1 cellular context compared by ENCODE assay signal in the genomic region with DNA sequence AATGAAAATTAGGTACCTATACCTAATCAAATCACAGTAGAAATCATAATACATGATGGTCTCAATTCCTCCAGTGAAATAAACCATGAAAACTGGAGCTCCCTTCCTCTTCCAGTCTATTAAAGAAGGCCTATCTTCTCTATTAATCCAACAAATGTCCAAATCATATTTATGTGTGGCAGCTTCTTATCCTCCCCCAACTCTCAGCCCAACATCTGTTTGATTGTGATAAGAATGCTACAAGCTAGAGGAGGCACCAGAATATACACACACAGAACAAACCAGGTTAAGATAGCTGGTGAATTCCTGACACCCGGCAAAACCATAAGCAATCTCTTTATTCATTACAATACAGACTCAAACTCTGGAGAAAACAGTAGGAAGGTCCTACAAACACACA.
TF ChIP-seq lines count a peak whose summit lies in the region.

No MANE protein-coding gene starts in this region.

TF ChIP-seq in K562, 482 proteins besides CTCF, POLR2A, EP300 and RAD21 (continued from another document and continues in another):
- TF ChIP-seq, protein P1, sequence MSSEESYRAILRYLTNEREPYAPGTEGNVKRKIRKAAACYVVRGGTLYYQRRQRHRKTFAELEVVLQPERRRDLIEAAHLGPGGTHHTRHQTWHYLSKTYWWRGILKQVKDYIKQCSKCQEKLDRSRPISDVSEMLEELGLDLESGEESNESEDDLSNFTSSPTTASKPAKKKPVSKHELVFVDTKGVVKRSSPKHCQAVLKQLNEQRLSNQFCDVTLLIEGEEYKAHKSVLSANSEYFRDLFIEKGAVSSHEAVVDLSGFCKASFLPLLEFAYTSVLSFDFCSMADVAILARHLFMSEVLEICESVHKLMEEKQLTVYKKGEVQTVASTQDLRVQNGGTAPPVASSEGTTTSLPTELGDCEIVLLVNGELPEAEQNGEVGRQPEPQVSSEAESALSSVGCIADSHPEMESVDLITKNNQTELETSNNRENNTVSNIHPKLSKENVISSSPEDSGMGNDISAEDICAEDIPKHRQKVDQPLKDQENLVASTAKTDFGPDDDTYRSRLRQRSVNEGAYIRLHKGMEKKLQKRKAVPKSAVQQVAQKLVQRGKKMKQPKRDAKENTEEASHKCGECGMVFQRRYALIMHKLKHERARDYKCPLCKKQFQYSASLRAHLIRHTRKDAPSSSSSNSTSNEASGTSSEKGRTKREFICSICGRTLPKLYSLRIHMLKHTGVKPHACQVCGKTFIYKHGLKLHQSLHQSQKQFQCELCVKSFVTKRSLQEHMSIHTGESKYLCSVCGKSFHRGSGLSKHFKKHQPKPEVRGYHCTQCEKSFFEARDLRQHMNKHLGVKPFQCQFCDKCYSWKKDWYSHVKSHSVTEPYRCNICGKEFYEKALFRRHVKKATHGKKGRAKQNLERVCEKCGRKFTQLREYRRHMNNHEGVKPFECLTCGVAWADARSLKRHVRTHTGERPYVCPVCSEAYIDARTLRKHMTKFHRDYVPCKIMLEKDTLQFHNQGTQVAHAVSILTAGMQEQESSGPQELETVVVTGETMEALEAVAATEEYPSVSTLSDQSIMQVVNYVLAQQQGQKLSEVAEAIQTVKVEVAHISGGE (CRISPR knock-in tag; IDR thresholded peaks at IDR 0.05) = peak in 1 of 3 experiments; percentile 43; a peak in 1 of 6 replicates
- TF ChIP-seq TCF3 (CRISPR knock-in tag; IDR thresholded peaks at IDR 0.05) = peak; percentile 93
- TF ChIP-seq SMAD4 (CRISPR knock-in tag; conservative IDR thresholded peaks at IDR 0.05) = peak; percentile 38; the same call in 1 of the 2 replicates
- TF ChIP-seq ZNF551 (CRISPR knock-in tag; IDR thresholded peaks at IDR 0.05) = no peak
- TF ChIP-seq FOXA3 (CRISPR knock-in tag; conservative IDR thresholded peaks at IDR 0.05 in 1 of 2, IDR thresholded peaks at IDR 0.05 in 1 of 2) = 0 out of 4 replicates have a peak, but pooled peaks of 1 of the 2 experiments have one; percentile 31
- TF ChIP-seq TBL1XR1 (IDR thresholded peaks at IDR 0.05; ENCODE audit: low read length in 2 of 2) = peak in 1 of 2 experiments; percentile 74; a peak in 2 of 4 replicates
- TF ChIP-seq, protein P2, sequence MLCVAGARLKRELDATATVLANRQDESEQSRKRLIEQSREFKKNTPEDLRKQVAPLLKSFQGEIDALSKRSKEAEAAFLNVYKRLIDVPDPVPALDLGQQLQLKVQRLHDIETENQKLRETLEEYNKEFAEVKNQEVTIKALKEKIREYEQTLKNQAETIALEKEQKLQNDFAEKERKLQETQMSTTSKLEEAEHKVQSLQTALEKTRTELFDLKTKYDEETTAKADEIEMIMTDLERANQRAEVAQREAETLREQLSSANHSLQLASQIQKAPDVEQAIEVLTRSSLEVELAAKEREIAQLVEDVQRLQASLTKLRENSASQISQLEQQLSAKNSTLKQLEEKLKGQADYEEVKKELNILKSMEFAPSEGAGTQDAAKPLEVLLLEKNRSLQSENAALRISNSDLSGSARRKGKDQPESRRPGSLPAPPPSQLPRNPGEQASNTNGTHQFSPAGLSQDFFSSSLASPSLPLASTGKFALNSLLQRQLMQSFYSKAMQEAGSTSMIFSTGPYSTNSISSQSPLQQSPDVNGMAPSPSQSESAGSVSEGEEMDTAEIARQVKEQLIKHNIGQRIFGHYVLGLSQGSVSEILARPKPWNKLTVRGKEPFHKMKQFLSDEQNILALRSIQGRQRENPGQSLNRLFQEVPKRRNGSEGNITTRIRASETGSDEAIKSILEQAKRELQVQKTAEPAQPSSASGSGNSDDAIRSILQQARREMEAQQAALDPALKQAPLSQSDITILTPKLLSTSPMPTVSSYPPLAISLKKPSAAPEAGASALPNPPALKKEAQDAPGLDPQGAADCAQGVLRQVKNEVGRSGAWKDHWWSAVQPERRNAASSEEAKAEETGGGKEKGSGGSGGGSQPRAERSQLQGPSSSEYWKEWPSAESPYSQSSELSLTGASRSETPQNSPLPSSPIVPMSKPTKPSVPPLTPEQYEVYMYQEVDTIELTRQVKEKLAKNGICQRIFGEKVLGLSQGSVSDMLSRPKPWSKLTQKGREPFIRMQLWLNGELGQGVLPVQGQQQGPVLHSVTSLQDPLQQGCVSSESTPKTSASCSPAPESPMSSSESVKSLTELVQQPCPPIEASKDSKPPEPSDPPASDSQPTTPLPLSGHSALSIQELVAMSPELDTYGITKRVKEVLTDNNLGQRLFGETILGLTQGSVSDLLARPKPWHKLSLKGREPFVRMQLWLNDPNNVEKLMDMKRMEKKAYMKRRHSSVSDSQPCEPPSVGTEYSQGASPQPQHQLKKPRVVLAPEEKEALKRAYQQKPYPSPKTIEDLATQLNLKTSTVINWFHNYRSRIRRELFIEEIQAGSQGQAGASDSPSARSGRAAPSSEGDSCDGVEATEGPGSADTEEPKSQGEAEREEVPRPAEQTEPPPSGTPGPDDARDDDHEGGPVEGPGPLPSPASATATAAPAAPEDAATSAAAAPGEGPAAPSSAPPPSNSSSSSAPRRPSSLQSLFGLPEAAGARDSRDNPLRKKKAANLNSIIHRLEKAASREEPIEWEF (CRISPR knock-in tag; IDR thresholded peaks at IDR 0.05) = 0 out of 2 replicates have a peak, but pooled peaks have one; percentile 59
- TF ChIP-seq, protein P3, sequence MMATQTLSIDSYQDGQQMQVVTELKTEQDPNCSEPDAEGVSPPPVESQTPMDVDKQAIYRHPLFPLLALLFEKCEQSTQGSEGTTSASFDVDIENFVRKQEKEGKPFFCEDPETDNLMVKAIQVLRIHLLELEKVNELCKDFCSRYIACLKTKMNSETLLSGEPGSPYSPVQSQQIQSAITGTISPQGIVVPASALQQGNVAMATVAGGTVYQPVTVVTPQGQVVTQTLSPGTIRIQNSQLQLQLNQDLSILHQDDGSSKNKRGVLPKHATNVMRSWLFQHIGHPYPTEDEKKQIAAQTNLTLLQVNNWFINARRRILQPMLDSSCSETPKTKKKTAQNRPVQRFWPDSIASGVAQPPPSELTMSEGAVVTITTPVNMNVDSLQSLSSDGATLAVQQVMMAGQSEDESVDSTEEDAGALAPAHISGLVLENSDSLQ (IDR thresholded peaks at IDR 0.05) = peak; percentile 57
- peak; percentile 71 to 74; a peak in 3 of 4 replicates for TF ChIP-seq KDM1A (IDR thresholded peaks at IDR 0.05)
- TF ChIP-seq, protein P4, sequence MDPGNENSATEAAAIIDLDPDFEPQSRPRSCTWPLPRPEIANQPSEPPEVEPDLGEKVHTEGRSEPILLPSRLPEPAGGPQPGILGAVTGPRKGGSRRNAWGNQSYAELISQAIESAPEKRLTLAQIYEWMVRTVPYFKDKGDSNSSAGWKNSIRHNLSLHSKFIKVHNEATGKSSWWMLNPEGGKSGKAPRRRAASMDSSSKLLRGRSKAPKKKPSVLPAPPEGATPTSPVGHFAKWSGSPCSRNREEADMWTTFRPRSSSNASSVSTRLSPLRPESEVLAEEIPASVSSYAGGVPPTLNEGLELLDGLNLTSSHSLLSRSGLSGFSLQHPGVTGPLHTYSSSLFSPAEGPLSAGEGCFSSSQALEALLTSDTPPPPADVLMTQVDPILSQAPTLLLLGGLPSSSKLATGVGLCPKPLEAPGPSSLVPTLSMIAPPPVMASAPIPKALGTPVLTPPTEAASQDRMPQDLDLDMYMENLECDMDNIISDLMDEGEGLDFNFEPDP (CRISPR knock-in tag; IDR thresholded peaks at IDR 0.05) = no peak
- no peak for TF ChIP-seq ZNF561 (CRISPR knock-in tag; conservative IDR thresholded peaks at IDR 0.05)
- TF ChIP-seq, protein P5, sequence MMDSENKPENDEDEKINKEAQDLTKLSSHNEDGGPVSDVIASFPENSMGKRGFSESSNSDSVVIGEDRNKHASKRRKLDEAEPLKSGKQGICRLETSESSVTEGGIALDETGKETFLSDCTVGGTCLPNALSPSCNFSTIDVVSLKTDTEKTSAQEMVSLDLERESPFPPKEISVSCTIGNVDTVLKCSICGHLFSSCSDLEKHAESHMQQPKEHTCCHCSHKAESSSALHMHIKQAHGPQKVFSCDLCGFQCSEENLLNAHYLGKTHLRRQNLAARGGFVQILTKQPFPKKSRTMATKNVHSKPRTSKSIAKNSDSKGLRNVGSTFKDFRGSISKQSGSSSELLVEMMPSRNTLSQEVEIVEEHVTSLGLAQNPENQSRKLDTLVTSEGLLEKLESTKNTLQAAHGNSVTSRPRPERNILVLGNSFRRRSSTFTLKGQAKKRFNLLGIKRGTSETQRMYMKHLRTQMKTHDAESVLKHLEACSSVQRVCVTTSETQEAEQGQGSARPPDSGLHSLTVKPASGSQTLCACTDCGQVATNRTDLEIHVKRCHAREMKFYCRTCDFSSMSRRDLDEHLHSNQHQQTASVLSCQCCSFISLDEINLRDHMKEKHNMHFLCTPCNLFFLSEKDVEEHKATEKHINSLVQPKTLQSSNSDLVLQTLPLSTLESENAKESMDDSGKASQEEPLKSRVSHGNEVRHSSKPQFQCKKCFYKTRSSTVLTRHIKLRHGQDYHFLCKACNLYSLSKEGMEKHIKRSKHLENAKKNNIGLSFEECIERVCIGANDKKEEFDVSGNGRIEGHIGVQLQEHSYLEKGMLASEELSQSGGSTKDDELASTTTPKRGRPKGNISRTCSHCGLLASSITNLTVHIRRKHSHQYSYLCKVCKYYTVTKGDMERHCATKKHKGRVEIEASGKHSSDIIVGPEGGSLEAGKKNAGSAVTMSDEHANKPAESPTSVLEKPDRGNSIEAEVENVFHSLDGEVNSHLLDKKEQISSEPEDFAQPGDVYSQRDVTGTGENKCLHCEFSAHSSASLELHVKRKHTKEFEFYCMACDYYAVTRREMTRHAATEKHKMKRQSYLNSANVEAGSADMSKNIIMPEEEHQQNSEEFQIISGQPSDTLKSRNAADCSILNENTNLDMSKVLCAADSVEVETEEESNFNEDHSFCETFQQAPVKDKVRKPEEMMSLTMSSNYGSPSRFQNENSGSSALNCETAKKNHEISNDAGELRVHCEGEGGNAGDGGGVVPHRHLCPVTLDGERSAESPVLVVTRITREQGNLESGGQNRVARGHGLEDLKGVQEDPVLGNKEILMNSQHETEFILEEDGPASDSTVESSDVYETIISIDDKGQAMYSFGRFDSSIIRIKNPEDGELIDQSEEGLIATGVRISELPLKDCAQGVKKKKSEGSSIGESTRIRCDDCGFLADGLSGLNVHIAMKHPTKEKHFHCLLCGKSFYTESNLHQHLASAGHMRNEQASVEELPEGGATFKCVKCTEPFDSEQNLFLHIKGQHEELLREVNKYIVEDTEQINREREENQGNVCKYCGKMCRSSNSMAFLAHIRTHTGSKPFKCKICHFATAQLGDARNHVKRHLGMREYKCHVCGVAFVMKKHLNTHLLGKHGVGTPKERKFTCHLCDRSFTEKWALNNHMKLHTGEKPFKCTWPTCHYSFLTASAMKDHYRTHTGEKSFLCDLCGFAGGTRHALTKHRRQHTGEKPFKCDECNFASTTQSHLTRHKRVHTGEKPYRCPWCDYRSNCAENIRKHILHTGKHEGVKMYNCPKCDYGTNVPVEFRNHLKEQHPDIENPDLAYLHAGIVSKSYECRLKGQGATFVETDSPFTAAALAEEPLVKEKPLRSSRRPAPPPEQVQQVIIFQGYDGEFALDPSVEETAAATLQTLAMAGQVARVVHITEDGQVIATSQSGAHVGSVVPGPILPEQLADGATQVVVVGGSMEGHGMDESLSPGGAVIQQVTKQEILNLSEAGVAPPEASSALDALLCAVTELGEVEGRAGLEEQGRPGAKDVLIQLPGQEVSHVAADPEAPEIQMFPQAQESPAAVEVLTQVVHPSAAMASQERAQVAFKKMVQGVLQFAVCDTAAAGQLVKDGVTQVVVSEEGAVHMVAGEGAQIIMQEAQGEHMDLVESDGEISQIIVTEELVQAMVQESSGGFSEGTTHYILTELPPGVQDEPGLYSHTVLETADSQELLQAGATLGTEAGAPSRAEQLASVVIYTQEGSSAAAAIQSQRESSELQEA (IDR thresholded peaks at IDR 0.05; ENCODE audit: low read depth) = no peak
- peak; percentile 61; the same call in 1 of the 2 replicates for TF ChIP-seq STAT5A (IDR thresholded peaks at IDR 0.05; ENCODE audit: borderline replicate concordance, low read length)
- no peak for TF ChIP-seq ZEB2 (IDR thresholded peaks at IDR 0.05)
- no peak for TF ChIP-seq FOXA1 (IDR thresholded peaks at IDR 0.05; ENCODE audit: borderline replicate concordance)
- no peak for TF ChIP-seq TGIF2 (CRISPR knock-in tag; IDR thresholded peaks at IDR 0.05)
- TF ChIP-seq JUNB (CRISPR knock-in tag; conservative IDR thresholded peaks at IDR 0.05) = no peak
- peak; percentile 97 for TF ChIP-seq MEIS2 (IDR thresholded peaks at IDR 0.05; ENCODE audit: partially characterized antibody)
- TF ChIP-seq ETV1 (tag; conservative IDR thresholded peaks at IDR 0.05; ENCODE audit: low read depth) = no peak
- TF ChIP-seq, protein P6, sequence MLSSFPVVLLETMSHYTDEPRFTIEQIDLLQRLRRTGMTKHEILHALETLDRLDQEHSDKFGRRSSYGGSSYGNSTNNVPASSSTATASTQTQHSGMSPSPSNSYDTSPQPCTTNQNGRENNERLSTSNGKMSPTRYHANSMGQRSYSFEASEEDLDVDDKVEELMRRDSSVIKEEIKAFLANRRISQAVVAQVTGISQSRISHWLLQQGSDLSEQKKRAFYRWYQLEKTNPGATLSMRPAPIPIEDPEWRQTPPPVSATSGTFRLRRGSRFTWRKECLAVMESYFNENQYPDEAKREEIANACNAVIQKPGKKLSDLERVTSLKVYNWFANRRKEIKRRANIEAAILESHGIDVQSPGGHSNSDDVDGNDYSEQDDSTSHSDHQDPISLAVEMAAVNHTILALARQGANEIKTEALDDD (IDR thresholded peaks at IDR 0.05) = peak; percentile 93
- TF ChIP-seq FOXK2 (conservative IDR thresholded peaks at IDR 0.05 in 1 of 2, IDR thresholded peaks at IDR 0.05 in 1 of 2; ENCODE audit: low read depth in 2 of 2) = 0 out of 4 replicates have a peak, but pooled peaks of 1 of the 2 experiments have one; percentile 34
- TF ChIP-seq TRIM24 (IDR thresholded peaks at IDR 0.05) = peak; percentile 30 to 78; a peak in 2 of 4 replicates
- TF ChIP-seq, protein P7, sequence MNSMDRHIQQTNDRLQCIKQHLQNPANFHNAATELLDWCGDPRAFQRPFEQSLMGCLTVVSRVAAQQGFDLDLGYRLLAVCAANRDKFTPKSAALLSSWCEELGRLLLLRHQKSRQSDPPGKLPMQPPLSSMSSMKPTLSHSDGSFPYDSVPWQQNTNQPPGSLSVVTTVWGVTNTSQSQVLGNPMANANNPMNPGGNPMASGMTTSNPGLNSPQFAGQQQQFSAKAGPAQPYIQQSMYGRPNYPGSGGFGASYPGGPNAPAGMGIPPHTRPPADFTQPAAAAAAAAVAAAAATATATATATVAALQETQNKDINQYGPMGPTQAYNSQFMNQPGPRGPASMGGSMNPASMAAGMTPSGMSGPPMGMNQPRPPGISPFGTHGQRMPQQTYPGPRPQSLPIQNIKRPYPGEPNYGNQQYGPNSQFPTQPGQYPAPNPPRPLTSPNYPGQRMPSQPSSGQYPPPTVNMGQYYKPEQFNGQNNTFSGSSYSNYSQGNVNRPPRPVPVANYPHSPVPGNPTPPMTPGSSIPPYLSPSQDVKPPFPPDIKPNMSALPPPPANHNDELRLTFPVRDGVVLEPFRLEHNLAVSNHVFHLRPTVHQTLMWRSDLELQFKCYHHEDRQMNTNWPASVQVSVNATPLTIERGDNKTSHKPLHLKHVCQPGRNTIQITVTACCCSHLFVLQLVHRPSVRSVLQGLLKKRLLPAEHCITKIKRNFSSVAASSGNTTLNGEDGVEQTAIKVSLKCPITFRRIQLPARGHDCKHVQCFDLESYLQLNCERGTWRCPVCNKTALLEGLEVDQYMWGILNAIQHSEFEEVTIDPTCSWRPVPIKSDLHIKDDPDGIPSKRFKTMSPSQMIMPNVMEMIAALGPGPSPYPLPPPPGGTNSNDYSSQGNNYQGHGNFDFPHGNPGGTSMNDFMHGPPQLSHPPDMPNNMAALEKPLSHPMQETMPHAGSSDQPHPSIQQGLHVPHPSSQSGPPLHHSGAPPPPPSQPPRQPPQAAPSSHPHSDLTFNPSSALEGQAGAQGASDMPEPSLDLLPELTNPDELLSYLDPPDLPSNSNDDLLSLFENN (IDR thresholded peaks at IDR 0.05; ENCODE audit: low read depth in 2 of 2, low read length in 2 of 2) = peak in 1 of 2 experiments; percentile 85; a peak in 2 of 4 replicates
- TF ChIP-seq L3MBTL2 (IDR thresholded peaks at IDR 0.05) = 0 out of 2 replicates have a peak, but pooled peaks have one; percentile 4
- TF ChIP-seq ZNF316 (IDR thresholded peaks at IDR 0.05) = no peak
- peak; percentile 91 for TF ChIP-seq DPF2 (IDR thresholded peaks at IDR 0.05)
- TF ChIP-seq ZNF766 (CRISPR knock-in tag; conservative IDR thresholded peaks at IDR 0.05) = peak; percentile 73; the same call in 1 of the 2 replicates
- no peak for TF ChIP-seq MCM5 (IDR thresholded peaks at IDR 0.05; ENCODE audit: low read depth)
- 0 out of 2 replicates have a peak, but pooled peaks have one; percentile 61 for TF ChIP-seq PYGO2 (tag; IDR thresholded peaks at IDR 0.05)
